In genomic region chr12:51270847-51271518, GRCh38 we compare ENCODE assay signal across 8 cellular contexts. TPM values are rescaled to one million over a fixed set of nuclear protein-coding genes. Genes with fewer than 3 reads are reported as not detected.
A peak's percentile ranks its signal among the peaks of the same experiment; 100 is the strongest.
DNase-seq lines count a peak whose midpoint lies in the region; ATAC-seq and TF ChIP-seq lines count a peak whose summit lies in the region.

No MANE protein-coding gene starts in this region.

- H3K4me1 ChIP-seq in cardiac muscle cell (ENCODE audit: low read depth) (no peaks in the 10 kb centered on the region), psoas muscle (no peaks in the 10 kb centered on the region)

- ATAC-seq in Right ventricle myocardium inferior = no peak
- peak; percentile 47 to 56 (median 54) for ATAC-seq in psoas muscle
- no peak for ATAC-seq in HG03045 (IDR thresholded peaks at IDR 0.05; ENCODE audit: unreplicated experiment)

- no peak overlapping the region for H3K27ac ChIP-seq in cardiac muscle cell
- H3K27ac ChIP-seq in WERI-Rb-1 = no peak overlapping the region
- peak overlapping the region; percentile 32 for H3K27ac ChIP-seq in psoas muscle

- peak in 1 of 2 donors; percentile 68 for DNase-seq in cardiac muscle cell (ENCODE audit: low read depth in 1 of 2, low spot score in 1 of 2)
- no peak for DNase-seq in Right ventricle myocardium inferior (ENCODE audit: missing footprints)
- DNase-seq in WERI-Rb-1 = no peak
- DNase-seq in germinal center (ENCODE audit: low spot score) = peak; percentile 18
- no peak for DNase-seq in psoas muscle
- DNase-seq in NCI-H146 treated with DMSO at 0.1 percent for 48 hours (lab: John Stamatoyannopoulos, UW; ENCODE audit: unreplicated experiment) = no peak
- DNase-seq in central memory CD4-positive, alpha-beta T cell = no peak

- 36 to 38% (median 38%) methylated on average over 13 of the region's 13 CpGs for WGBS in psoas muscle, 3 donors

- H3K4me3 ChIP-seq in cardiac muscle cell (peak overlapping the region; percentile 66), WERI-Rb-1 (ENCODE audit: low read depth, low read length) (peak overlapping the region; percentile 68), psoas muscle (peak overlapping the region; percentile 77)

- H3K36me3 ChIP-seq in cardiac muscle cell = no peaks in the 10 kb centered on the region
- H3K36me3 ChIP-seq in WERI-Rb-1 = no peaks in the 10 kb centered on the region
- no peaks in the 10 kb centered on the region for H3K36me3 ChIP-seq in psoas muscle (ENCODE audit: insufficient read depth in 1 of 2, low read depth in 1 of 2)

- TF ChIP-seq CTCF in cardiac muscle cell (IDR thresholded peaks at IDR 0.05; ENCODE audit: low read depth, low read length) (no peak), WERI-Rb-1 (IDR thresholded peaks at IDR 0.05; ENCODE audit: low read depth, low read length) (no peak), psoas muscle (IDR thresholded peaks at IDR 0.05) (no peak)

- intact Hi-C loops in Right ventricle myocardium inferior (cut with DNase I) = no loop called here
- intact Hi-C loops in psoas muscle (cut with DNase I) = loop anchor here in 1 of 2 donors (5.0 kb wide), 1 partner anchor 261 kb away; no protein-coding TSS in a partner anchor

- H3K27me3 ChIP-seq in cardiac muscle cell = peaks cover 17% of the 10 kb centered on the region
- no peaks in the 10 kb centered on the region for H3K27me3 ChIP-seq in WERI-Rb-1 (ENCODE audit: insufficient read depth, low read depth, severe bottlenecking)
- peaks cover 0 to 29% (median 0%) of the 10 kb centered on the region in 3 donors for H3K27me3 ChIP-seq in psoas muscle (ENCODE audit: insufficient read depth in 3 of 3, low read length in 2 of 3)

- H3K9me3 ChIP-seq in cardiac muscle cell (ENCODE audit: low read depth) = no peaks in the 10 kb centered on the region
- H3K9me3 ChIP-seq in WERI-Rb-1 (ENCODE audit: severe bottlenecking) = no peaks in the 10 kb centered on the region
- H3K9me3 ChIP-seq in psoas muscle = no peaks in the 10 kb centered on the region

RNA-seq across cellular contexts. Expression of gene SMAGP, which starts 0.8 kb away (rescaled TPM):
- total RNA-seq in cardiac muscle cell (3.0 and 5.5 TPM in 2 replicates), Right ventricle myocardium inferior (3.8 TPM), psoas muscle (1 to 10 TPM; 1.8 to 2.9 (median 2.2) TPM)
- polyA plus RNA-seq in cardiac muscle cell (4.7 and 6.7 TPM in 2 replicates), psoas muscle (1 to 10 TPM; 2.1 to 5.2 (median 2.4) TPM)

RNA-seq across cellular contexts. Expression of gene DAZAP2, which starts 32.4 kb away (rescaled TPM):
- total RNA-seq in cardiac muscle cell (105 and 131 TPM in 2 replicates), Right ventricle myocardium inferior (136 TPM), psoas muscle (100 to 1,000 TPM in 2 of 4 donors, 10 to 100 TPM in 2; 62.4 to 157 (median 105) TPM)
- polyA plus RNA-seq in cardiac muscle cell (147 and 191 TPM in 2 replicates), psoas muscle (100 to 1,000 TPM; 149 to 217 (median 199) TPM)

RNA-seq across cellular contexts. Expression of gene BIN2, which starts 53.0 kb away (rescaled TPM):
- total RNA-seq in cardiac muscle cell (not detected in 2 replicates), Right ventricle myocardium inferior (2.0 TPM), psoas muscle (1 to 10 TPM in 3 of 4 donors, under 1 TPM in 1; 0.81 to 2.0 (median 1.4) TPM)
- polyA plus RNA-seq in cardiac muscle cell (0.25 TPM in 1 of 2 replicates, not detected in the other), psoas muscle (under 1 TPM; 0.37 to 0.47 (median 0.40) TPM)

RNA-seq across cellular contexts. Expression of gene POU6F1, which starts 53.1 kb away (rescaled TPM):
- total RNA-seq in cardiac muscle cell (1.5 and 3.8 TPM in 2 replicates), Right ventricle myocardium inferior (8.6 TPM), psoas muscle (10 to 100 TPM in 3 of 4 donors, 1 to 10 TPM in 1; 7.3 to 20.9 (median 14.5) TPM)
- polyA plus RNA-seq in cardiac muscle cell (3.4 and 6.6 TPM in 2 replicates), psoas muscle (10 to 100 TPM in 1 of 3 donors, 1 to 10 TPM in 2; 2.3 to 10.3 (median 8.7) TPM)

Comparison
In these comparisons a context has a peak if more than half of its experiments do, and no peak if none do; other contexts are left out.
1. ATAC-seq: peak in psoas muscle (4 of 4); none in Right ventricle myocardium inferior (single experiment) and HG03045 (single experiment).
2. Peak in every context shown above with its lines, with median percentiles within 50 percentile points of each other: H3K4me3 ChIP-seq.